ENCODE assay signal across 15 cellular contexts in genomic region chr6:149443411-149444181, GRCh38. TPM values are rescaled to one million over a fixed set of nuclear protein-coding genes. Genes with fewer than 3 reads are reported as not detected.
A peak's percentile ranks its signal among the peaks of the same experiment; 100 is the strongest.
DNase-seq lines count a peak whose midpoint lies in the region; ATAC-seq and TF ChIP-seq lines count a peak whose summit lies in the region.
"Had no signal": no experiment of that assay in that cellular context is flagged by ENCODE, and none has a peak within 500 bp of the region (broad histone marks: within the 10 kb centered on the region; RNA-seq: fewer than 3 reads in every experiment).

No MANE protein-coding gene starts in this region.

- no peak for DNase-seq in stimulated activated naive CD8-positive, alpha-beta T cell treated with anti-CD3 and anti-CD28 coated beads, Interleukin-15, amount 100 ng/mL, for 72 hours
- no peak for DNase-seq in stimulated activated naive CD8-positive, alpha-beta T cell treated with anti-CD3 and anti-CD28 coated beads, Interleukin-15, Interleukin-2, amounts not matched to agents 100 U/mL and 50 U/mL, for 24 hours
- DNase-seq in cardiac fibroblast (ENCODE audit: low read depth in 2 of 2) (peak; percentile 64 to 74), right lobe of liver (peak in 1 of 3 donors; percentile 37), kidney tubule cell (ENCODE audit: low spot score) (no peak), SIG-M5 (lab: John Stamatoyannopoulos, UW) (no peak), NCI-H187 (lab: John Stamatoyannopoulos, UW) (no peak), COR-L47 (lab: John Stamatoyannopoulos, UW) (no peak)
- DNase-seq: DMS79 treated with DMSO at 0.1 percent for 48 hours; effector CD8-positive, alpha-beta T cell; KBM-7; NCI-H1436; WERI-Rb-1 had no signal

- 62% methylated on average over 8 of the region's 8 CpGs for WGBS in right lobe of liver (ENCODE audit: insufficient coverage, low coverage, low lambda C conversion rate, missing lambda C conversion rate)

- peak; percentile 34 for ATAC-seq in stimulated activated naive CD8-positive, alpha-beta T cell treated with anti-CD3 and anti-CD28 coated beads, Interleukin-15, amount 100 ng/mL, for 72 hours
- ATAC-seq in stimulated activated naive CD8-positive, alpha-beta T cell treated with anti-CD3 and anti-CD28 coated beads, Interleukin-15, Interleukin-2, amounts not matched to agents 100 U/mL and 50 U/mL, for 24 hours = no peak
- ATAC-seq in right lobe of liver = peak; percentile 42 to 76 (median 60)
- ATAC-seq: HCT116 had no signal

- no peaks in the 10 kb centered on the region for H3K9me3 Mint-ChIP-seq in stimulated activated naive CD8-positive, alpha-beta T cell treated with anti-CD3 and anti-CD28 coated beads, Interleukin-15, amount 100 ng/mL, for 72 hours

- H3K36me3 ChIP-seq in right lobe of liver = no peaks in the 10 kb centered on the region
- H3K36me3 ChIP-seq: WERI-Rb-1 had no signal

- no peak overlapping the region for H3K27ac ChIP-seq in right lobe of liver
- H3K27ac ChIP-seq: WERI-Rb-1 had no signal

- TF ChIP-seq POLR2A in right lobe of liver (IDR thresholded peaks at IDR 0.05) = no peak

- no peaks in the 10 kb centered on the region for H3K9me3 ChIP-seq in right lobe of liver

- intact Hi-C loops in right lobe of liver (cut with DNase I) = no loop called here

- peaks cover 44% of the 10 kb centered on the region for H3K4me1 Mint-ChIP-seq in stimulated activated naive CD8-positive, alpha-beta T cell treated with anti-CD3 and anti-CD28 coated beads, Interleukin-15, amount 100 ng/mL, for 72 hours

- H3K4me3 Mint-ChIP-seq in stimulated activated naive CD8-positive, alpha-beta T cell treated with anti-CD3 and anti-CD28 coated beads, Interleukin-15, amount 100 ng/mL, for 72 hours = no peak overlapping the region

- peak overlapping the region in 1 of 2 donors; percentile 35 for H3K27ac Mint-ChIP-seq in stimulated activated naive CD8-positive, alpha-beta T cell treated with anti-CD3 and anti-CD28 coated beads, Interleukin-15, amount 100 ng/mL, for 72 hours

- H3K27me3 ChIP-seq in right lobe of liver = no peaks in the 10 kb centered on the region

- no peak overlapping the region for H3K4me3 ChIP-seq in cardiac fibroblast (replicated peaks in 1 of 2; ENCODE audit: low read depth in 2 of 2, low read length in 2 of 2)
- no peak overlapping the region for H3K4me3 ChIP-seq in right lobe of liver

- TF ChIP-seq CTCF in cardiac fibroblast (IDR thresholded peaks at IDR 0.05; ENCODE audit: low read depth, low read length) = no peak
- TF ChIP-seq CTCF in right lobe of liver (IDR thresholded peaks at IDR 0.05) = no peak

- no peaks in the 10 kb centered on the region for H3K4me1 ChIP-seq in right lobe of liver

- H3K27me3 Mint-ChIP-seq in stimulated activated naive CD8-positive, alpha-beta T cell treated with anti-CD3 and anti-CD28 coated beads, Interleukin-15, amount 100 ng/mL, for 72 hours = no peaks in the 10 kb centered on the region

RNA-seq across cellular contexts. Expression of gene ZC3H12D, which starts 41.2 kb away (rescaled TPM):
- 1 to 10 TPM in 1 of 6 experiments, under 1 TPM in 5; 0.49 to 1.4 (median 0.90) TPM for total RNA-seq in right lobe of liver
- total RNA-seq: osteocyte had no signal

RNA-seq across cellular contexts. Expression of gene SUMO4, which starts 43.5 kb away (rescaled TPM):
- total RNA-seq in right lobe of liver = 1 to 10 TPM in 3 of 6 experiments, under 1 TPM in 3; 0.49 to 1.2 (median 1.0) TPM

Comparison
In these comparisons a context has a peak if more than half of its experiments do, and no peak if none do; other contexts are left out.
1. DNase-seq: peak in cardiac fibroblast (2 of 2); none in stimulated activated naive CD8-positive, alpha-beta T cell treated with anti-CD3 and anti-CD28 coated beads, Interleukin-15, amount 100 ng/mL, for 72 hours (0 of 2), stimulated activated naive CD8-positive, alpha-beta T cell treated with anti-CD3 and anti-CD28 coated beads, Interleukin-15, Interleukin-2, amounts not matched to agents 100 U/mL and 50 U/mL, for 24 hours (single experiment), kidney tubule cell (single experiment), SIG-M5 (single experiment), NCI-H187 (0 of 2) and COR-L47 (single experiment).